ENCODE assay signal across 20 cellular contexts in genomic region chr5:51302358-51302757, GRCh38.
"Had no signal": no experiment of that assay in that cellular context is flagged by ENCODE, and none has a peak within 500 bp of the region (broad histone marks: within the 10 kb centered on the region; RNA-seq: fewer than 3 reads in every experiment).

No MANE protein-coding gene starts in this region.

- H3K4me1 ChIP-seq: breast epithelium, transverse colon had no signal

- H3K27me3 ChIP-seq: breast epithelium, transverse colon had no signal

- H3K36me3 ChIP-seq: breast epithelium, transverse colon had no signal

- ATAC-seq: activated CD8-positive, alpha-beta memory T cell treated with anti-CD3 and anti-CD28 coated beads, Interleukin-2, amount 10 ng/mL, durations not matched to agents 7 days and 5 days; activated CD8-positive, alpha-beta T cell treated with anti-CD3 and anti-CD28 coated beads, Interleukin-2, amount 10 ng/mL, durations not matched to agents 7 days and 5 days; activated naive CD8-positive, alpha-beta T cell treated with anti-CD3 and anti-CD28 coated beads, Interleukin-2, amount 50 U/mL, for 24 hours; naive thymus-derived CD8-positive, alpha-beta T cell; right cardiac atrium had no signal

- H3K27ac ChIP-seq: breast epithelium, transverse colon had no signal

- H3K4me3 ChIP-seq: breast epithelium, transverse colon had no signal

- DNase-seq: activated B cell treated with CpG ODN at 0.5 μM for 24 hours; activated CD8-positive, alpha-beta memory T cell treated with anti-CD3 and anti-CD28 coated beads, Interleukin-2, amount 10 ng/mL, durations not matched to agents 7 days and 5 days; activated CD8-positive, alpha-beta T cell treated with anti-CD3 and anti-CD28 coated beads, Interleukin-2, amount 10 ng/mL, durations not matched to agents 7 days and 5 days; activated naive CD8-positive, alpha-beta T cell treated with anti-CD3 and anti-CD28 coated beads, Interleukin-2, amount 50 U/mL, for 24 hours; activated T-cell treated with anti-CD3 and anti-CD28 coated beads, Interleukin-2, amount 50 U/mL, for 48 hours; central memory CD4-positive, alpha-beta T cell; dermis blood vessel endothelial cell; effector CD4-positive, alpha-beta T cell; glutamatergic neuron; immature natural killer cell; kidney; naive thymus-derived CD8-positive, alpha-beta T cell; posterior cingulate gyrus; right cardiac atrium; stimulated activated CD4-positive, alpha-beta T cell treated with anti-CD3 and anti-CD28 coated beads, Interleukin-15, amount 100 ng/mL, for 24 hours; stimulated activated CD4-positive, alpha-beta T cell treated with anti-CD3 and anti-CD28 coated beads, Interleukin-2, amount 100 ng/mL, for 24 hours; stimulated activated naive CD4-positive, alpha-beta T cell; T-helper 1 cell; transverse colon had no signal

- H3K9me3 ChIP-seq: transverse colon had no signal
